Comparison of ENCODE assay signal across 14 cellular contexts in the genomic region with DNA sequence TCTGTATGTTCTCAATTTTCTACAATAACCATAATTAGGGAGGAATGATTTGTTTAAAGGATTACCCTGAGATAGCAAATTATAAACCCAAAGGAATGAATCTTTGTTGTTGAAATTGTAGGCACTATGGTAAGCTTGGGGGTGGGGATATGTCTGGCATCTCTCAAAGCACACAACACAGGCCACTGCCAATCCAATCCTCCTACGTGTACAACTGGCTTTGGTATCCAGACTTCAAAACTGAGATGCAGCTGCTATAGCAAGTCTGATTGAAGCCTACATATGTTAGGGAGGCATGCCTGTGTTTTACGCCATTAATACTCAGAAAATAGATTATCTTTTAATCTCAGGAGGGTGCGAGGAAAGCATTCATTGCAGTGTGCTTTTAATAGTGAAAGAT. TPM values are rescaled to one million over a fixed set of nuclear protein-coding genes. Genes with fewer than 3 reads are reported as not detected.
A peak's percentile ranks its signal among the peaks of the same experiment; 100 is the strongest.
DNase-seq lines count a peak whose midpoint lies in the region; ATAC-seq and TF ChIP-seq lines count a peak whose summit lies in the region.
"Had no signal": no experiment of that assay in that cellular context is flagged by ENCODE, and none has a peak within 500 bp of the region (broad histone marks: within the 10 kb centered on the region; RNA-seq: fewer than 3 reads in every experiment).

No MANE protein-coding gene starts in this region.

- DNase-seq in LHCN-M2 (ENCODE audit: low read depth) = peak; percentile 56
- DNase-seq in SW480 (ENCODE audit: low spot score) = no peak
- no peak for DNase-seq in stimulated activated naive CD8-positive, alpha-beta T cell treated with anti-CD3 and anti-CD28 coated beads, Interleukin-15, amount 100 ng/mL, for 72 hours
- DNase-seq in activated T-cell treated with anti-CD3 and anti-CD28 coated beads, Interleukin-2, amount 50 U/mL, for 24 hours = no peak
- DNase-seq: Caco-2; CD4-positive, CD25-positive, alpha-beta regulatory T cell; CD8-positive, alpha-beta T cell; DMS153; DND-41; GOT3; HFFc6 had no signal

- H3K9me3 Mint-ChIP-seq in brain (peaks cover 0 to 10% (median 8%) of the 10 kb centered on the region in 5 experiments), nephron (peaks cover 6% of the 10 kb centered on the region)
- peaks cover 0 to 8% of the 10 kb centered on the region in 2 donors for H3K9me3 Mint-ChIP-seq in stimulated activated naive CD8-positive, alpha-beta T cell treated with anti-CD3 and anti-CD28 coated beads, Interleukin-15, amount 100 ng/mL, for 72 hours
- H3K9me3 Mint-ChIP-seq in activated T-cell treated with anti-CD3 and anti-CD28 coated beads, Interleukin-2, amount 50 U/mL, for 24 hours = peaks cover under 1% of the 10 kb centered on the region
- H3K9me3 Mint-ChIP-seq: CD8-positive, alpha-beta T cell had no signal

- H3K4me1 Mint-ChIP-seq in brain = peaks cover 22% of the 10 kb centered on the region
- H3K4me1 Mint-ChIP-seq in nephron = peaks cover 37% of the 10 kb centered on the region
- peaks cover 12% of the 10 kb centered on the region for H3K4me1 Mint-ChIP-seq in stimulated activated naive CD8-positive, alpha-beta T cell treated with anti-CD3 and anti-CD28 coated beads, Interleukin-15, amount 100 ng/mL, for 72 hours
- peaks cover 14% of the 10 kb centered on the region for H3K4me1 Mint-ChIP-seq in activated T-cell treated with anti-CD3 and anti-CD28 coated beads, Interleukin-2, amount 50 U/mL, for 24 hours (ENCODE audit: low read depth)

- H3K27ac Mint-ChIP-seq in brain = peak overlapping the region in 3 of 5 experiments; percentile 4 to 64 (median 62)
- peak overlapping the region; percentile 49 to 82 (median 57) for H3K27ac Mint-ChIP-seq in nephron
- H3K27ac Mint-ChIP-seq in stimulated activated naive CD8-positive, alpha-beta T cell treated with anti-CD3 and anti-CD28 coated beads, Interleukin-15, amount 100 ng/mL, for 72 hours = no peak overlapping the region
- no peak overlapping the region for H3K27ac Mint-ChIP-seq in activated T-cell treated with anti-CD3 and anti-CD28 coated beads, Interleukin-2, amount 50 U/mL, for 24 hours
- H3K27ac Mint-ChIP-seq: B cell; CD4-positive, CD25-positive, alpha-beta regulatory T cell; CD8-positive, alpha-beta T cell; HFFc6 had no signal

- no peaks in the 10 kb centered on the region for H3K36me3 Mint-ChIP-seq in brain
- H3K36me3 Mint-ChIP-seq in nephron (ENCODE audit: low read depth) = no peaks in the 10 kb centered on the region
- H3K36me3 Mint-ChIP-seq in activated T-cell treated with anti-CD3 and anti-CD28 coated beads, Interleukin-2, amount 50 U/mL, for 24 hours (ENCODE audit: low read depth) = no peaks in the 10 kb centered on the region
- H3K36me3 Mint-ChIP-seq: CD4-positive, CD25-positive, alpha-beta regulatory T cell; CD8-positive, alpha-beta T cell had no signal

- H3K27me3 Mint-ChIP-seq in brain (no peaks in the 10 kb centered on the region), nephron (ENCODE audit: low read depth) (no peaks in the 10 kb centered on the region)
- H3K27me3 Mint-ChIP-seq in stimulated activated naive CD8-positive, alpha-beta T cell treated with anti-CD3 and anti-CD28 coated beads, Interleukin-15, amount 100 ng/mL, for 72 hours = no peaks in the 10 kb centered on the region
- no peaks in the 10 kb centered on the region for H3K27me3 Mint-ChIP-seq in activated T-cell treated with anti-CD3 and anti-CD28 coated beads, Interleukin-2, amount 50 U/mL, for 24 hours
- H3K27me3 Mint-ChIP-seq: CD4-positive, CD25-positive, alpha-beta regulatory T cell had no signal

- H3K4me3 Mint-ChIP-seq in brain (peak overlapping the region in 1 of 5 experiments; percentile 29), nephron (peak overlapping the region in 1 of 3 experiments; percentile 5)
- no peak overlapping the region for H3K4me3 Mint-ChIP-seq in stimulated activated naive CD8-positive, alpha-beta T cell treated with anti-CD3 and anti-CD28 coated beads, Interleukin-15, amount 100 ng/mL, for 72 hours
- H3K4me3 Mint-ChIP-seq in activated T-cell treated with anti-CD3 and anti-CD28 coated beads, Interleukin-2, amount 50 U/mL, for 24 hours = no peak overlapping the region
- H3K4me3 Mint-ChIP-seq: B cell; CD8-positive, alpha-beta T cell; HFFc6 had no signal

- no peak for ATAC-seq in stimulated activated naive CD8-positive, alpha-beta T cell treated with anti-CD3 and anti-CD28 coated beads, Interleukin-15, amount 100 ng/mL, for 72 hours
- ATAC-seq: CD8-positive, alpha-beta T cell had no signal

- TF ChIP-seq CTCF in brain (conservative IDR thresholded peaks at IDR 0.05) (no peak), nephron (IDR thresholded peaks at IDR 0.05; ENCODE audit: unreplicated experiment in 3 of 3) (no peak)

RNA-seq across cellular contexts. Expression of a gene that starts 5.9 kb away (rescaled TPM):
- total RNA-seq in LHCN-M2 (2014; rRNA removed) = 14.6 and 27.5 TPM in 2 replicates
- 6.5 TPM for polyA plus RNA-seq in LHCN-M2 (2012)
- polyA plus RNA-seq in brain (ENCODE audit: insufficient read depth, low read depth, low replicate concordance) = 37.4 TPM

Comparison
In these comparisons a context has a peak if more than half of its experiments do, and no peak if none do; other contexts are left out.
1. H3K27ac Mint-ChIP-seq: peak in brain (3 of 5) and nephron (3 of 3); none in stimulated activated naive CD8-positive, alpha-beta T cell treated with anti-CD3 and anti-CD28 coated beads, Interleukin-15, amount 100 ng/mL, for 72 hours (0 of 2) and activated T-cell treated with anti-CD3 and anti-CD28 coated beads, Interleukin-2, amount 50 U/mL, for 24 hours (single experiment).